3 cellular contexts compared by ENCODE assay signal in the genomic region with DNA sequence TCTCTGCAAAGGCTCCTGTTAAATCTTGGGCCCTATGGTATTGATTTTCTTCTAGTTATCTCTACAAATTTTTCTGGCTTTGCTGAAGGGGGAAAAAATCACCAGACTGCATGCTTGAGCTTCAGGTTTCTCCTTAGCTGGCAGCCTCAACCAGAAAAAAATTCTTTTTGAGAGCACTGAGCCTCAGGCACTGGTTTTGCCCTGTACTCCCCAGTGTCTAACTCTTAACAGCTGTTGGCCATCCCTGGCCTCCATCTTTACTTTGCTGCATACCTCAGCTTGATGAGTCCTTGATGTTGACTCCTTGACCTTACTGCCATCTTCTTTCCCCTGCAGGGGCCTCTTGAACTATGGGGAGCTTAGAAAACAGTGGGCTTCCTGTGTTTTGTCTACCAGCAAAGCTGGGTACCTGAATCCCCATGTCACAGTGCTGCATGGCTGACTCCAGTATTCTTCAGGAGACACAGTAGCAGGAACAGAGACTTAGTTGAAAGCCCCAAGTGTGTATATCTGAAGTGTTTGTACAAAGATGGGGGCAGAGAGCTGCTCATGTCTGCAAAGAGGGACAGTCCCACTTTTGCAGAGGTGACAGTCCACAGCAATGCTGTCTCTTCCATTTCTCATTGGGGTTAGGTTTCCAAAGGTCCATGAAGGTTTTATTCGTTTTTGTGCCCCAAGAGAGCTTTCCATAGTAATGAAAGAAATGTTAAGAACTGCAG. TPM values are rescaled to one million over a fixed set of nuclear protein-coding genes. Genes with fewer than 3 reads are reported as not detected.
"Had no signal": no experiment of that assay in that cellular context is flagged by ENCODE, and none has a peak within 500 bp of the region (broad histone marks: within the 10 kb centered on the region; RNA-seq: fewer than 3 reads in every experiment).

No MANE protein-coding gene starts in this region.

RNA-seq across cellular contexts. Expression of a gene that starts 31.7 kb away (rescaled TPM):
- total RNA-seq: ascending aorta, body of pancreas, bronchial epithelial cell had no signal
